Comparison of ENCODE assay signal across 14 cellular contexts in the genomic region with DNA sequence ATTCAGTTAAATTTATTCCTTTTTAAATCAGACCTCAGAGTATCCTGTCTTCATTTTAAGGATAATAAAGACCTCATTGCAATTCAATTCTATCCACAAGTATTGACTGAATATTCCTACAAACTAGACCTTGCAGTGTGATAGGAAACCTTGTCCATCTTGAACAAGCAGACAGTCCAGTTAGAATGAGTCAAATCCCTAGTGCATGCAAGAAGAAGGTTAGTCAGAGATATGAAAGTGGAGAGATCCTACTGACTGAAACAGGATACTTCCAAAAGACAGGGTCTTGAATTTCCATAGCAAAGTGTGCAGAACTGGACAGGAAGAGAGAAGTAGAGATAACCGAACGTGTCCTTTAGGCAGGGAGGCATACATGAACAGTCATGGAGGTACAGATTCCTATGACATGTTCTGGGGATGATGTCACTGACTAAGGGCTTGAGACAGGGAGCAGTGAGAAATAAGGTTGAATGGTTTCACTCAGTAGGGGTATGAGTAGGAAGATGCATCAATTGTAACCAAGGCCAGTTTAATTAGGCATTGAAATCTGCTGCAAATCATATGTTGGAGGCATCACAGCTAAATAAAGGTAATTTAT. TPM values are rescaled to one million over a fixed set of nuclear protein-coding genes. Genes with fewer than 3 reads are reported as not detected.
"Had no signal": no experiment of that assay in that cellular context is flagged by ENCODE, and none has a peak within 500 bp of the region (broad histone marks: within the 10 kb centered on the region; RNA-seq: fewer than 3 reads in every experiment).

No MANE protein-coding gene starts in this region.

- H3K4me1 ChIP-seq: gastroesophageal sphincter, tibial artery, vagina had no signal

- DNase-seq: activated CD4-positive, alpha-beta memory T cell treated with anti-CD3 and anti-CD28 coated beads, Interleukin-2, amount 10 ng/mL, durations not matched to agents 7 days and 5 days; activated CD4-positive, alpha-beta T cell treated with anti-CD3 and anti-CD28 coated beads for 36 hours; activated gamma-delta T cell; activated T-cell treated with anti-CD3 and anti-CD28 coated beads, Interleukin-2, amount 50 U/mL, for 48 hours; T1000; tibial artery; WERI-Rb-1 had no signal

- ATAC-seq: activated CD4-positive, alpha-beta T cell treated with anti-CD3 and anti-CD28 coated beads for 36 hours; gastroesophageal sphincter had no signal

- H3K27ac ChIP-seq: gastroesophageal sphincter, hepatocyte, tibial artery, vagina, WERI-Rb-1 had no signal

- H3K36me3 ChIP-seq: gastroesophageal sphincter, tibial artery, vagina, WERI-Rb-1 had no signal

- H3K4me3 ChIP-seq: gastroesophageal sphincter, hepatocyte, smooth muscle cell, tibial artery, vagina had no signal

- H3K79me2 ChIP-seq: hepatocyte had no signal

- H3K4me2 ChIP-seq: hepatocyte, smooth muscle cell had no signal

- H3K9me3 ChIP-seq: gastroesophageal sphincter, tibial artery, vagina had no signal

- H3K27me3 ChIP-seq: gastroesophageal sphincter, hepatocyte, tibial artery, vagina had no signal

- H2AFZ ChIP-seq: hepatocyte had no signal

RNA-seq across cellular contexts. Expression of gene PPP1R3A, which starts 45.2 kb away (rescaled TPM):
- total RNA-seq: activated CD4-positive, alpha-beta memory T cell treated with anti-CD3 and anti-CD28 coated beads, Interleukin-2, amount 10 ng/mL, durations not matched to agents 7 days and 5 days; activated CD4-positive, alpha-beta T cell treated with anti-CD3 and anti-CD28 coated beads for 36 hours; kidney epithelial cell; lower leg skin; mesothelial cell of epicardium; smooth muscle cell; vagina had no signal
- polyA plus RNA-seq: hepatocyte, smooth muscle cell had no signal
